ENCODE assay signal across 8 cellular contexts in the genomic region with DNA sequence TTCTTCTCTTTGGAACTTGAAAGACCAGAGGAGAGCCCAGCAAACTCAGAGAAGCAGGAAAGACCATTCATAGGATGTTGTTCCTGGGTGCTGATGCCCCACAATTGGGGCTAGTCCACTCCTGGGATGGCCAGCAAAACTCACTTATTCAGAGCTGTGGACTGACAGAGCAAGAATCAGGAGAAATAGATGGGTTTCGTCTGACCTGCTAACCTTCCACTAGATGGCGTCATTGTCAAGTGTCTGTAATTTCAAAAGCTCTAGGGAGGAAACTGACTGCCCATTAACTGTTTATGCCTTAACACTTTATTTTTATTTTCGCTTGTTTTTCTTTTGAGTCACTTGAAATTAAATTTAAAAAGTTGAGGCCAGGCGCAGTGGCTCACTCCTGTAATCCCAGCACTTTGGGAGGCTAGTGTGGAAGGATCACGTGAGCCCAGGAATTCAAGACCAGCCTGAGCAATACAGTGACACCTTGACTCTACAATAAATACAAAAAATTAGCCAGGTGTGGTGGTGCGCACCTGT. TPM values are rescaled to one million over a fixed set of nuclear protein-coding genes. Genes with fewer than 3 reads are reported as not detected.
DNase-seq lines count a peak whose midpoint lies in the region; ATAC-seq and TF ChIP-seq lines count a peak whose summit lies in the region.

No MANE protein-coding gene starts in this region.

- peak; percentile 89 for TF ChIP-seq CTCF in CD4-positive, alpha-beta T cell (IDR thresholded peaks at IDR 0.05)
- TF ChIP-seq CTCF in endothelial cell (IDR thresholded peaks at IDR 0.05; ENCODE audit: unreplicated experiment): peak; percentile 77

- no peak overlapping the region for H3K27ac ChIP-seq in CD4-positive, alpha-beta T cell (ENCODE audit: low read depth, low read length)

- peaks cover 5% of the 10 kb centered on the region for H3K4me1 Mint-ChIP-seq in CD4-positive, alpha-beta T cell (ENCODE audit: low read depth)
- no peaks in the 10 kb centered on the region for H3K4me1 Mint-ChIP-seq in endothelial cell (ENCODE audit: unreplicated experiment)

- peak; percentile 81 for ATAC-seq in CD4-positive, alpha-beta T cell (ENCODE audit: poor library complexity)
- peak; percentile 60 for ATAC-seq in GM21737 (IDR thresholded peaks at IDR 0.05; ENCODE audit: unreplicated experiment)
- no peak for ATAC-seq in HG03196 (IDR thresholded peaks at IDR 0.05; ENCODE audit: unreplicated experiment)

- POLR2A ChIA-PET in CD4-positive, alpha-beta T cell (lab: Charles Lee): interaction anchor here (0.7 to 6.3 kb wide), 15 partner anchors 9 to 135 kb away, joined by 3 to 103 read pairs (median 3); partner anchors contain the start of genes CEP95, DDX5 and POLG2

- H3K27me3 ChIP-seq in CD4-positive, alpha-beta T cell (ENCODE audit: control insufficient read depth, insufficient read depth, low read length): no peaks in the 10 kb centered on the region

- H3K36me3 Mint-ChIP-seq in CD4-positive, alpha-beta T cell (ENCODE audit: low read depth): no peaks in the 10 kb centered on the region
- no peaks in the 10 kb centered on the region for H3K36me3 Mint-ChIP-seq in endothelial cell (ENCODE audit: low read depth, unreplicated experiment)

- no peaks in the 10 kb centered on the region for H3K9me3 Mint-ChIP-seq in CD4-positive, alpha-beta T cell
- no peaks in the 10 kb centered on the region for H3K9me3 Mint-ChIP-seq in endothelial cell (ENCODE audit: unreplicated experiment)

- H3K27ac Mint-ChIP-seq in CD4-positive, alpha-beta T cell: no peak overlapping the region
- no peak overlapping the region for H3K27ac Mint-ChIP-seq in endothelial cell (ENCODE audit: unreplicated experiment)

- no peaks in the 10 kb centered on the region for H3K27me3 Mint-ChIP-seq in CD4-positive, alpha-beta T cell
- no peaks in the 10 kb centered on the region for H3K27me3 Mint-ChIP-seq in endothelial cell (ENCODE audit: unreplicated experiment)

- no peaks in the 10 kb centered on the region for H3K9me3 ChIP-seq in CD4-positive, alpha-beta T cell (ENCODE audit: control insufficient read depth, low read length)

- intact Hi-C loops in CD4-positive, alpha-beta T cell (cut with DNase I, micrococcal nuclease): loop anchor here (1.0 to 2.0 kb wide), 6 partner anchors 71 to 317 kb away; partner anchors contain the start of genes CEP95 (in 1 of the 2) and DDX5 (in 1 of the 2)

- DNase-seq in CD4-positive, alpha-beta T cell: peak in 3 of 10 experiments; percentile 15 to 23 (median 19)
- DNase-seq in NCI-H2029 treated with DMSO at 0.1 percent for 48 hours (lab: John Stamatoyannopoulos, UW) (peak; percentile 84), SW480 (ENCODE audit: low spot score) (peak; percentile 83), endothelial cell (ENCODE audit: low spot score) (peak; percentile 30), midbrain (lab: John Stamatoyannopoulos, UW) (peak; percentile 78), occipital lobe (lab: John Stamatoyannopoulos, UW) (no peak)

- no peak overlapping the region for H3K4me3 Mint-ChIP-seq in CD4-positive, alpha-beta T cell
- H3K4me3 Mint-ChIP-seq in endothelial cell (ENCODE audit: unreplicated experiment): no peak overlapping the region

- CTCF ChIA-PET in CD4-positive, alpha-beta T cell (lab: Charles Lee): interaction anchor here (0.5 to 4.5 kb wide), 25 partner anchors 11 to 955 kb away, joined by 3 to 61 read pairs (median 4); partner anchors contain the start of genes CEP95 and DDX5

RNA-seq across cellular contexts. Expression of gene MILR1, which starts 28.7 kb away (rescaled TPM):
- total RNA-seq in CD4-positive, alpha-beta T cell: under 1 TPM in 1 of 2 experiments, not detected in 1; 0.30 TPM
- total RNA-seq in endothelial cell (ENCODE audit: unreplicated experiment): 1.6 TPM
- total RNA-seq in occipital lobe: 2.2 TPM

RNA-seq across cellular contexts. Expression of gene PECAM1, which starts 29.5 kb away (rescaled TPM):
- total RNA-seq in CD4-positive, alpha-beta T cell: 10 to 100 TPM; 20.6 to 20.8 TPM
- total RNA-seq in endothelial cell (ENCODE audit: unreplicated experiment) (844 TPM), occipital lobe (7.2 TPM)

Comparison
In these comparisons a context has a peak if more than half of its experiments do, and no peak if none do; other contexts are left out.
1. RNA of gene PECAM1, which starts 29.5 kb away (total RNA-seq): 844 TPM in endothelial cell (single experiment); 20.6 to 20.8 TPM in CD4-positive, alpha-beta T cell and 7.2 TPM in occipital lobe (single experiment); every median in the first group is over 10 times any median in the second.